ENCODE assay signal across 17 cellular contexts in the genomic region with DNA sequence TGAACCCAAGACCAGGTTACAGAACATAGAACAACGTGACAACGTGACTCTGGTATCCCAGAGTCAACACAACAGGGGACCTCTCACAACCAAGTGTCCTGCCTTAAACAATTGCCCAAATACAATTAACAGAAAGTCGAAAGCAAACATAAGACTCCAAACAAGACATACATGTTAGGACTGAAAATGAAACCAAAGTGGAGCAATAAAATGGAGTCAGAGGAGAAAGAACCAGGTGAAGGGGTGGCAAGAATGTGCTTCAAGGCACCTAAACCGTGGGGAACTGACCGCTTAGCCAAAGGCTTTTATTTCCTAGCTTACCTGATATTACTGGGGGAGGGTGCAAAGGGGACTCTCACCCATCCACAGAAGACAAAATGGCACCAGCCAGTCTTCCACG.
"Had no signal": no experiment of that assay in that cellular context is flagged by ENCODE, and none has a peak within 500 bp of the region (broad histone marks: within the 10 kb centered on the region; RNA-seq: fewer than 3 reads in every experiment).

No MANE protein-coding gene starts in this region.

- H3K9me3 ChIP-seq: psoas muscle, thyroid gland, vagina had no signal

- H3K36me3 ChIP-seq: left lung, stomach, thyroid gland, vagina had no signal

- H3K27ac ChIP-seq: dorsolateral prefrontal cortex, left lung, psoas muscle, thyroid gland, vagina had no signal

- H3K4me1 ChIP-seq: left lung, psoas muscle had no signal

- H3K4me3 ChIP-seq: dorsolateral prefrontal cortex, left lung, psoas muscle, stomach, thyroid gland, vagina had no signal

- DNase-seq: dorsolateral prefrontal cortex; effector CD4-positive, alpha-beta T cell; kidney; left lung; mesenchymal stem cell; naive thymus-derived CD8-positive, alpha-beta T cell; nephron progenitor cell; nucleus accumbens; psoas muscle; right cardiac atrium; stimulated activated CD4-positive, alpha-beta T cell treated with anti-CD3 and anti-CD28 coated beads, Interleukin-2, amount 100 ng/mL, for 24 hours; stimulated activated CD4-positive, alpha-beta T cell treated with anti-CD3 and anti-CD28 coated beads, Interleukin-4, amount 100 ng/mL, for 24 hours; stimulated activated naive CD4-positive, alpha-beta T cell treated with Interleukin-2 at 50 U/mL for 16 hours; stomach; thyroid gland; trophoblast cell had no signal

- H3K27me3 ChIP-seq: left lung, stomach, thyroid gland, vagina had no signal
